ENCODE assay signal across 30 cellular contexts in genomic region chr21:41472769-41473548, GRCh38. TPM values are rescaled to one million over a fixed set of nuclear protein-coding genes. Genes with fewer than 3 reads are reported as not detected.
"Had no signal": no experiment of that assay in that cellular context is flagged by ENCODE, and none has a peak within 500 bp of the region (broad histone marks: within the 10 kb centered on the region; RNA-seq: fewer than 3 reads in every experiment).

No MANE protein-coding gene starts in this region.

- H3K27me3 ChIP-seq: hepatocyte, neural progenitor cell, pancreas, right atrium auricular region, right lobe of liver, vagina had no signal

- H3K9me3 ChIP-seq: heart right ventricle, pancreas, psoas muscle, right atrium auricular region, right lobe of liver, suprapubic skin, thoracic aorta, tibial artery, vagina had no signal

- H3K27ac Mint-ChIP-seq: mesothelial cell of epicardium; naive B cell; natural killer cell; nephron progenitor cell; neural progenitor cell; stimulated activated naive B cell treated with anti-CD40 and anti-IgM and Interleukin-4, amounts not matched to agents 10 μg/mL and 1 μg/mL and 100 μg/mL, for 72 hours had no signal

- H3K4me3 Mint-ChIP-seq: mesothelial cell of epicardium; naive B cell; natural killer cell; nephron progenitor cell; neural progenitor cell; stimulated activated naive B cell treated with anti-CD40 and anti-IgM and Interleukin-4, amounts not matched to agents 10 μg/mL and 1 μg/mL and 100 μg/mL, for 72 hours had no signal

- H3K9me3 Mint-ChIP-seq: mesothelial cell of epicardium; natural killer cell; nephron progenitor cell; neural progenitor cell; stimulated activated naive B cell treated with anti-CD40 and anti-IgM and Interleukin-4, amounts not matched to agents 10 μg/mL and 1 μg/mL and 100 μg/mL, for 72 hours had no signal

- H3K4me2 ChIP-seq: hepatocyte, neural progenitor cell, smooth muscle cell had no signal

- H3K9ac ChIP-seq: neural progenitor cell had no signal

- H3K36me3 ChIP-seq: heart right ventricle, neural progenitor cell, right atrium auricular region, suprapubic skin, thoracic aorta, vagina had no signal

- H3K4me3 ChIP-seq: heart right ventricle, hepatocyte, lung, neural progenitor cell, pancreas, psoas muscle, right atrium auricular region, right lobe of liver, smooth muscle cell, suprapubic skin, thoracic aorta, tibial artery, vagina had no signal

- H3K36me3 Mint-ChIP-seq: mesothelial cell of epicardium; naive B cell; natural killer cell; neural progenitor cell; stimulated activated naive B cell treated with anti-CD40 and anti-IgM and Interleukin-4, amounts not matched to agents 10 μg/mL and 1 μg/mL and 100 μg/mL, for 72 hours had no signal

- ATAC-seq: heart right ventricle; left ventricle myocardium superior; natural killer cell; pancreas; psoas muscle; right lobe of liver; stimulated activated naive B cell treated with anti-CD40 and anti-IgM and Interleukin-4, amounts not matched to agents 10 μg/mL and 1 μg/mL and 100 μg/mL, for 72 hours; stimulated activated naive CD8-positive, alpha-beta T cell treated with anti-CD3 and anti-CD28 coated beads, Interleukin-15, Interleukin-2, amounts not matched to agents 100 U/mL and 50 U/mL, for 24 hours had no signal

- DNase-seq: heart right ventricle; islet precursor cell; left ventricle myocardium superior; mesendoderm; naive B cell; natural killer cell; nephron progenitor cell; pancreas; psoas muscle; right lobe of liver; stimulated activated CD4-positive, alpha-beta T cell treated with anti-CD3 and anti-CD28 coated beads, Interleukin-12 subunit alpha, Interleukin-12 subunit beta, amount 100 ng/mL, for 4 hours; stimulated activated CD4-positive, alpha-beta T cell treated with anti-CD3 and anti-CD28 coated beads, Interleukin-15, amount 100 ng/mL, for 24 hours; stimulated activated CD4-positive, alpha-beta T cell treated with anti-CD3 and anti-CD28 coated beads, Interleukin-2, amount 100 ng/mL, for 24 hours; stimulated activated CD4-positive, alpha-beta T cell treated with anti-CD3 and anti-CD28 coated beads, Interleukin-4, amount 100 ng/mL, for 1 hour; stimulated activated naive B cell treated with anti-CD40 and anti-IgM and Interleukin-4, amounts not matched to agents 10 μg/mL and 1 μg/mL and 100 μg/mL, for 72 hours; stimulated activated naive CD8-positive, alpha-beta T cell treated with anti-CD3 and anti-CD28 coated beads, Interleukin-15, Interleukin-2, amounts not matched to agents 100 U/mL and 50 U/mL, for 24 hours; tibial artery; trophoblast cell had no signal

- H3K27ac ChIP-seq: heart right ventricle, hepatocyte, neural progenitor cell, pancreas, psoas muscle, right atrium auricular region, right lobe of liver, suprapubic skin, thoracic aorta, tibial artery, vagina had no signal

- H3K4me1 ChIP-seq: heart right ventricle, psoas muscle, right atrium auricular region, suprapubic skin, vagina had no signal

RNA-seq across cellular contexts. Expression of gene TMPRSS2, which starts 35.0 kb away (rescaled TPM):
- total RNA-seq: heart right ventricle, left ventricle myocardium superior, mononuclear cell, natural killer cell, omental fat pad, right atrium auricular region, skeletal muscle tissue had no signal
